20 cellular contexts compared by ENCODE assay signal in the genomic region with DNA sequence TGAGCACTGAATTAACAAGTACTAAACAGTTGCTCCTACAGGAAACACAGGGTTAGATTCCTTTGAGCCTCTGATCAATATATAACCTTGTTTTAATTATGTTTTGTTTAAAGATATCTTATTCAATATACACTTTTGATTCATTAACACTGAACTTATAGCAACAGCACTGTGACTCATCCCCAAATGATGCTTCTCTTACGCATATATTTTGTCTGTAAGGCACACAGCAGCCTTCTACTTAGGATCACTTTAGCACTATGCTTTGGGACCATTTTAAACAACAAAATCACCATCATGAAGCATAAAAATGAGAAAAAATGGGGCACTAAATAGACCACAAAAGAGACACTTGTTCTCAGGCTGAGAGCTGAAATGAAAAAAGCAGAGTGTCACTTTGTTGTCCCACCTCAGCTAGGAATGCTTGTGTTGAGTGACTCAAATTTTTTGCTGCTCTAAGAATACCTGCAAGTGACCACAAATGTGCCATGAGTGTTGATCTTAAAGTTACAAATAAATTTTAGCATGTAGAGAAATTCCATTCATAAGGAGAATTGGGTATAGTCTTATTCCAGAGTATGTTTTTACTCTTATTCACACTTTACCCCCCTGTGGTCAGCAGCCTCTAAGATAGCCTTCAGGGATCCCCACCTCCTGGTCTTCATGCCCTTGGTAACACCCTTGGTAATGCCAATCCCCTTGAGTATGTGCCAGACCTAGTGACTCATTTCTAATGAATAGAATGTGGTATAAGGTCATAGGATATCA.
DNase-seq lines count a peak whose midpoint lies in the region; ATAC-seq, FAIRE-seq and TF ChIP-seq lines count a peak whose summit lies in the region.
"Had no signal": no experiment of that assay in that cellular context is flagged by ENCODE, and none has a peak within 500 bp of the region (broad histone marks: within the 10 kb centered on the region; RNA-seq: fewer than 3 reads in every experiment).

No MANE protein-coding gene starts in this region.

- no peaks in the 10 kb centered on the region for H3K9me3 ChIP-seq in right lobe of liver
- H3K9me3 ChIP-seq: esophagus squamous epithelium, neutrophil, stomach had no signal

- peaks cover 0 to 8% of the 10 kb centered on the region in 2 donors for H3K9me3 Mint-ChIP-seq in stimulated activated naive CD8-positive, alpha-beta T cell treated with anti-CD3 and anti-CD28 coated beads, Interleukin-15, amount 100 ng/mL, for 72 hours
- H3K9me3 Mint-ChIP-seq: activated T-helper 17 cell treated with anti-CD3 and anti-CD28 coated beads, Interleukin-2, amount 50 U/mL, for 72 hours; dendritic cell treated with granulocyte-macrophage colony-stimulating factor and Interleukin-4, amounts not matched to agents 40 ng/mL and 50 ng/mL, for 4 days had no signal

- no peaks in the 10 kb centered on the region for H3K4me1 ChIP-seq in right lobe of liver

- DNase-seq in stimulated activated naive CD8-positive, alpha-beta T cell treated with anti-CD3 and anti-CD28 coated beads, Interleukin-15, Interleukin-2, amounts not matched to agents 100 U/mL and 50 U/mL, for 24 hours = no peak
- DNase-seq in stimulated activated naive CD8-positive, alpha-beta T cell treated with anti-CD3 and anti-CD28 coated beads, Interleukin-15, amount 100 ng/mL, for 72 hours = no peak
- DNase-seq in RWPE1 (ENCODE audit: low spot score) = peak; percentile 46
- peak; percentile 7 for DNase-seq in fibroblast of pulmonary artery (ENCODE audit: low read depth)
- peak; percentile 59 for DNase-seq in urothelium cell line (ENCODE audit: low spot score)
- no peak for DNase-seq in NCI-H146 treated with DMSO at 0.1 percent for 48 hours (lab: John Stamatoyannopoulos, UW; ENCODE audit: unreplicated experiment)
- no peak for DNase-seq in right lobe of liver
- DNase-seq: activated CD4-positive, alpha-beta T cell treated with anti-CD3 and anti-CD28 coated beads, Interleukin-2, amount 50 U/mL, for 4 hours; amniotic stem cell; esophagus squamous epithelium; KG1; NCI-H187; NCI-H524; stomach had no signal

- intact Hi-C loops in right lobe of liver (cut with DNase I) = no loop called here

- POLR2A ChIA-PET in RWPE1 (lab: Yijun Ruan, JAX; ENCODE audit: low non-redundant PET) = no interaction called here

- H3K4me1 Mint-ChIP-seq in stimulated activated naive CD8-positive, alpha-beta T cell treated with anti-CD3 and anti-CD28 coated beads, Interleukin-15, amount 100 ng/mL, for 72 hours = no peaks in the 10 kb centered on the region
- H3K4me1 Mint-ChIP-seq: activated T-helper 17 cell treated with anti-CD3 and anti-CD28 coated beads, Interleukin-2, amount 50 U/mL, for 72 hours; memory B cell had no signal

- no peaks in the 10 kb centered on the region for H3K27me3 ChIP-seq in right lobe of liver
- H3K27me3 ChIP-seq: neutrophil, stomach had no signal

- no peak overlapping the region for H3K27ac ChIP-seq in RWPE1
- H3K27ac ChIP-seq in right lobe of liver = no peak overlapping the region
- H3K27ac ChIP-seq: esophagus squamous epithelium, neutrophil, stomach had no signal

- WGBS in right lobe of liver (ENCODE audit: insufficient coverage, low coverage, low lambda C conversion rate, missing lambda C conversion rate) = 80% methylated on average over 1 of the region's 1 CpG

- TF ChIP-seq CTCF in RWPE1 (conservative IDR thresholded peaks at IDR 0.05; ENCODE audit: low read depth) = no peak
- no peak for TF ChIP-seq CTCF in fibroblast of pulmonary artery (IDR thresholded peaks at IDR 0.05; ENCODE audit: low read length, missing control alignments)
- TF ChIP-seq CTCF in right lobe of liver (IDR thresholded peaks at IDR 0.05) = no peak

- TF ChIP-seq POLR2A in right lobe of liver (IDR thresholded peaks at IDR 0.05) = no peak

- H3K36me3 ChIP-seq in right lobe of liver = no peaks in the 10 kb centered on the region
- H3K36me3 ChIP-seq: esophagus squamous epithelium, neutrophil, stomach had no signal

- CTCF ChIA-PET in RWPE1 (lab: Yijun Ruan, JAX) = interaction anchor here (0.6 to 1.2 kb wide), 2 partner anchors 79 to 404 kb away, joined by 3 to 4 read pairs; no protein-coding TSS in a partner anchor

- no peak overlapping the region for H3K27ac Mint-ChIP-seq in stimulated activated naive CD8-positive, alpha-beta T cell treated with anti-CD3 and anti-CD28 coated beads, Interleukin-15, amount 100 ng/mL, for 72 hours
- H3K27ac Mint-ChIP-seq: activated T-helper 17 cell treated with anti-CD3 and anti-CD28 coated beads, Interleukin-2, amount 50 U/mL, for 72 hours; dendritic cell treated with granulocyte-macrophage colony-stimulating factor and Interleukin-4, amounts not matched to agents 40 ng/mL and 50 ng/mL, for 4 days; memory B cell had no signal

- no peak overlapping the region for H3K4me3 ChIP-seq in fibroblast of pulmonary artery (replicated peaks; ENCODE audit: low read depth, low read length)
- no peak overlapping the region for H3K4me3 ChIP-seq in right lobe of liver
- H3K4me3 ChIP-seq: esophagus squamous epithelium, stomach had no signal

- H3K4me3 Mint-ChIP-seq in stimulated activated naive CD8-positive, alpha-beta T cell treated with anti-CD3 and anti-CD28 coated beads, Interleukin-15, amount 100 ng/mL, for 72 hours = no peak overlapping the region
- H3K4me3 Mint-ChIP-seq: activated T-helper 17 cell treated with anti-CD3 and anti-CD28 coated beads, Interleukin-2, amount 50 U/mL, for 72 hours; dendritic cell treated with granulocyte-macrophage colony-stimulating factor and Interleukin-4, amounts not matched to agents 40 ng/mL and 50 ng/mL, for 4 days; memory B cell had no signal

- peak; percentile 41 for ATAC-seq in stimulated activated naive CD8-positive, alpha-beta T cell treated with anti-CD3 and anti-CD28 coated beads, Interleukin-15, Interleukin-2, amounts not matched to agents 100 U/mL and 50 U/mL, for 24 hours
- ATAC-seq in stimulated activated naive CD8-positive, alpha-beta T cell treated with anti-CD3 and anti-CD28 coated beads, Interleukin-15, amount 100 ng/mL, for 72 hours = no peak
- ATAC-seq in HG03280 (IDR thresholded peaks at IDR 0.05; ENCODE audit: unreplicated experiment) (no peak), right lobe of liver (no peak)
- ATAC-seq: activated T-helper 17 cell treated with anti-CD3 and anti-CD28 coated beads, Interleukin-2, amount 50 U/mL, for 72 hours; Right ventricle myocardium inferior had no signal

- peaks cover 6% of the 10 kb centered on the region for H3K27me3 Mint-ChIP-seq in stimulated activated naive CD8-positive, alpha-beta T cell treated with anti-CD3 and anti-CD28 coated beads, Interleukin-15, amount 100 ng/mL, for 72 hours
- H3K27me3 Mint-ChIP-seq: activated T-helper 17 cell treated with anti-CD3 and anti-CD28 coated beads, Interleukin-2, amount 50 U/mL, for 72 hours; dendritic cell treated with granulocyte-macrophage colony-stimulating factor and Interleukin-4, amounts not matched to agents 40 ng/mL and 50 ng/mL, for 4 days; memory B cell had no signal

- no peak for FAIRE-seq in urothelium cell line (lab: Jason Lieb, UNC)

Comparison
In these comparisons a context has a peak if more than half of its experiments do, and no peak if none do; other contexts are left out.
1. DNase-seq: peak in RWPE1 (single experiment), fibroblast of pulmonary artery (single experiment) and urothelium cell line (single experiment); none in stimulated activated naive CD8-positive, alpha-beta T cell treated with anti-CD3 and anti-CD28 coated beads, Interleukin-15, Interleukin-2, amounts not matched to agents 100 U/mL and 50 U/mL, for 24 hours (single experiment), stimulated activated naive CD8-positive, alpha-beta T cell treated with anti-CD3 and anti-CD28 coated beads, Interleukin-15, amount 100 ng/mL, for 72 hours (0 of 2), NCI-H146 treated with DMSO at 0.1 percent for 48 hours (single experiment) and right lobe of liver (0 of 3).